In the genomic region with DNA sequence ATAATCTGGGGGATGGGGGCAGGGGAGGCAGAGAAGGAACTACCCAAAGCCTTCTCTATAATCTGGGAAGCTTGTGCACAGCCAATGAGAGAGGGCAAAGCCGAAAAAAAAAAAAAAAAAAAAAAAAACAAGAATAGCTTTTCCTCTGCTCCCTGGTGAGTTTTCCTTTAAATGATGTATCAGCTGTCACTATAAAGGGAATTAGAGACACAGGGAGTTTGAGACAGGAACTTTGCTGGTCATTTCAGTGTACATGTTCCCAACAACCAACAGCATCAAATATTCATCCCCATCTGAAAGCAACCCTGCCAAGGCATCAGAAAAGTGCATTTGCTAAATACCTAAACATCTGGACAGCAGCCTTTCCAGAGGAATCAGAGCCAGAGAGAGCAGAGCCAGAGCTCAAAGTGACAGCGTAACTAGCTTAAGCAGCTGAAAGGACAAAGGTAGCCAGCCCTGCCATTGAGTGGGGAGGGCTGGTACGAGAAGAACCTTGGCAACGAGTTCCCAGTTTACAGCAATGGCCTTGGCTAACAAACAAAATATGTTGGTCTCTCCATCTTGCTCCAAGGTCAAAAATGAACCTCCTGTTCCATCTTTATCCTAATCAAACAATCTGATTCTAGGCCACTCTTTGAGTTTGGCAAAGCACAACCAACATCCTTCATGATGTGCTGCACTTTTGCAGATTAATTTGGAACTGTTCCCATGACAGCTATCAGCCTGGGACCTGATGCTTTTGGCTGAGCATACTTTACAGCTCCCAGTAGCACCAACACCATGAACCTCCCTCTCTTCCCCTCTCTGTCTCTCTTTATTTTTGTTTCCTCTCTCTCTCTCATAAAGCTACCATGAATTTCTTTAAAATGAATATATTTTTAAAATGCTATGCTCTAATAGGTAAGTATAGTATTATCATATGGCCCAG, we compare ENCODE assay signal across 16 cellular contexts.
DNase-seq lines count a peak whose midpoint lies in the region; ATAC-seq and TF ChIP-seq lines count a peak whose summit lies in the region.
"Had no signal": no experiment of that assay in that cellular context is flagged by ENCODE, and none has a peak within 500 bp of the region (broad histone marks: within the 10 kb centered on the region; RNA-seq: fewer than 3 reads in every experiment).

No MANE protein-coding gene starts in this region.

- no peaks in the 10 kb centered on the region for H3K79me1 ChIP-seq in trophoblast cell (ENCODE audit: low read length)

- no peaks in the 10 kb centered on the region for H3K79me2 ChIP-seq in trophoblast cell (ENCODE audit: control insufficient read depth, insufficient read depth, low read length, poor library complexity)

- no CpG with 5 or more reads among the region's 4 CpGs for WGBS in trophoblast cell (ENCODE audit: extremely low coverage, insufficient coverage, insufficient read length)

- no peak for TF ChIP-seq CTCF in right atrium auricular region (IDR thresholded peaks at IDR 0.05)

- H3K36me3 ChIP-seq in right atrium auricular region = no peaks in the 10 kb centered on the region
- no peaks in the 10 kb centered on the region for H3K36me3 ChIP-seq in trophoblast cell (ENCODE audit: control insufficient read depth in 1 of 2, insufficient read depth in 2 of 2, low read length in 2 of 2)
- H3K36me3 ChIP-seq: SJSA1 had no signal

- H3K4ac ChIP-seq in trophoblast cell (ENCODE audit: low read depth, low read length) = no peak overlapping the region

- no peak overlapping the region for H3K9ac ChIP-seq in trophoblast cell (ENCODE audit: low read length)

- H3K27me3 ChIP-seq in right atrium auricular region (no peaks in the 10 kb centered on the region), trophoblast cell (ENCODE audit: insufficient read depth, low read length) (no peaks in the 10 kb centered on the region)
- H3K27me3 ChIP-seq: SJSA1 had no signal

- H2BK120ac ChIP-seq in trophoblast cell (ENCODE audit: insufficient read depth, low read length, poor library complexity) = no peak overlapping the region

- no peak overlapping the region for H4K12ac ChIP-seq in trophoblast cell (ENCODE audit: low read depth, low read length)

- DNase-seq in Ammon's horn (ENCODE audit: low spot score) = peak; percentile 16
- peak; percentile 32 for DNase-seq in DMS 273 treated with DMSO at 0.1 percent for 48 hours (lab: John Stamatoyannopoulos, UW)
- DNase-seq in right atrium auricular region (ENCODE audit: low spot score) = no peak
- DNase-seq in SIG-M5 (lab: John Stamatoyannopoulos, UW) = no peak
- DNase-seq in HPDE6-E6E7 (ENCODE audit: extremely low spot score) = no peak
- DNase-seq in trophoblast cell = no peak
- DNase-seq: AML-193; CD8-positive, alpha-beta T cell; EL; MM.1S; NCI-H1417 treated with DMSO at 0.1 percent for 48 hours; NCI-H2081 treated with DMSO at 0.1 percent for 48 hours; NCI-H748 treated with DMSO at 0.1 percent for 48 hours had no signal

- no peak overlapping the region for H2AK5ac ChIP-seq in trophoblast cell (ENCODE audit: low read length)

- no peak overlapping the region for H2AFZ ChIP-seq in trophoblast cell (ENCODE audit: insufficient read depth, low read length, poor library complexity)

- H3K23ac ChIP-seq in trophoblast cell (ENCODE audit: low read length) = no peak overlapping the region

- H3K4me2 ChIP-seq in trophoblast cell (ENCODE audit: low read length) = no peak overlapping the region

- H3K4me3 ChIP-seq in right atrium auricular region (no peak overlapping the region), trophoblast cell (ENCODE audit: low read depth, low read length) (no peak overlapping the region)
- H3K4me3 ChIP-seq: SJSA1 had no signal

- H3K9me3 ChIP-seq in right atrium auricular region = no peaks in the 10 kb centered on the region
- H3K9me3 ChIP-seq in trophoblast cell (ENCODE audit: insufficient read depth, low read depth, low read length) = no peaks in the 10 kb centered on the region
- H3K9me3 ChIP-seq: SJSA1 had no signal

- H3K4me1 ChIP-seq in right atrium auricular region (peaks cover 0 to 16% of the 10 kb centered on the region in 2 donors), trophoblast cell (ENCODE audit: control insufficient read depth in 1 of 2, insufficient read depth in 2 of 2, low read length in 2 of 2) (peaks cover 0 to under 1% of the 10 kb centered on the region in 2 experiments)
- H3K4me1 ChIP-seq: SJSA1 had no signal

- no peak overlapping the region for H2BK5ac ChIP-seq in trophoblast cell (ENCODE audit: low read depth, low read length, poor library complexity)

- H4K91ac ChIP-seq in trophoblast cell (ENCODE audit: low read depth, low read length) = no peak overlapping the region

- no peak overlapping the region for H3K18ac ChIP-seq in trophoblast cell (ENCODE audit: low read length)

- H4K8ac ChIP-seq in trophoblast cell (ENCODE audit: low read depth, low read length) = no peak overlapping the region

- H3K14ac ChIP-seq in trophoblast cell (ENCODE audit: low read length) = no peak overlapping the region

- H2BK12ac ChIP-seq in trophoblast cell (ENCODE audit: low read length) = no peak overlapping the region

- H3K27ac ChIP-seq in right atrium auricular region = peak overlapping the region; percentile 31 to 74
- no peak overlapping the region for H3K27ac ChIP-seq in trophoblast cell (ENCODE audit: low read depth, low read length)
- H3K27ac ChIP-seq: SJSA1 had no signal

- ATAC-seq in SK-N-SH treated with all-trans-retinoic acid at 6 μM for 48 hours = no peak; the same call in 2 of the 3 replicates
- ATAC-seq in HG02884 (IDR thresholded peaks at IDR 0.05; ENCODE audit: unreplicated experiment) = no peak
- ATAC-seq: CD8-positive, alpha-beta T cell had no signal

TF ChIP-seq in SK-N-SH treated with all-trans-retinoic acid at 6 μM for 48 hours, 23 proteins besides CTCF, POLR2A, EP300 and RAD21:
- TF ChIP-seq TCF4 (CRISPR knock-in tag; IDR thresholded peaks at IDR 0.05; ENCODE audit: borderline replicate concordance) = peak; percentile 72; the same call in 1 of the 2 replicates
- no peak for TF ChIP-seq CSDC2 (CRISPR knock-in tag; IDR thresholded peaks at IDR 0.05)

Comparison
In these comparisons a context has a peak if more than half of its experiments do, and no peak if none do; other contexts are left out.
1. DNase-seq: peak in Ammon's horn (single experiment) and DMS 273 treated with DMSO at 0.1 percent for 48 hours (single experiment); none in right atrium auricular region (single experiment), SIG-M5 (single experiment), HPDE6-E6E7 (single experiment) and trophoblast cell (0 of 2).